ENCODE assay signal across 8 cellular contexts in the genomic region with DNA sequence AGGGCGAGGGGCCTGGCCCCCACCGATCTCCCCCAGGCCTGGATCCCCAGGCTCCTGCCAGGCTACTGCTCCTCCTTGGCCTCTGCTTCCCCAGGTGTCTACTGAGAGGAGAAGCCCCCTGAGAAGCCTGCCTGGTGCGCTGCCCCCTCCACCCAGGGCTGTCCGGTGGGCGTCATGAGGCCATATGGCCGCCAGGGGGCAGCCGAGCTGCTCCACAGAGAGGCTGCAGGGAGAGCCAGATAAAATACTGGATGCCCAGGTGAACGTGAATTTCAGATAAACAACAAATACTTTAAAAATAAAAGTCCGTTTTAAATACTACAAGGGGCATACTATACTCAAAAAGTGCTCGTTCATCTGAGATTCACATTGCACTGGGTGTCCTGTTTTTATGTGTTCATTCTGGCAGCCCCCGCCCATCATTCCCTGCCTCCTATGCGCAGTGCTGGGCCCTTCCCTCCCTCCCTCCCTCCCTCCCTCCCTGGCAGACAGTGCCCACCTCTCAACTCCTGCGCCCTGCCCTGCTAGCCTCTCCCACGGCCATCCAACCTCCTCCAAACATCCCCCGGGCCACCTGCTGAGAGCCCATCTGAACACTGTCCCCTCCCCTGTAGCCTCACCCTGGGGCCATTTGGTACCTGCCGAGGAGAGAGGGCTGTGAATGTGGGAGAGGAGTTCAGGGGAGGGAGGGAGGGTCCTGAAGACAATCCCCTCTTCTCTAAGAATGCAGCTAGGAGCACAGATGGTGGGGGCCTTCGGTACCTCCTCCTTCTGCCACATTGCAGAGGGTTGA. TPM values are rescaled to one million over a fixed set of nuclear protein-coding genes. Genes with fewer than 3 reads are reported as not detected.
A peak's percentile ranks its signal among the peaks of the same experiment; 100 is the strongest.
DNase-seq lines count a peak whose midpoint lies in the region; ATAC-seq, FAIRE-seq and TF ChIP-seq lines count a peak whose summit lies in the region.

No MANE protein-coding gene starts in this region.

- H3K27me3 ChIP-seq in effector memory CD4-positive, alpha-beta T cell (replicated peaks; ENCODE audit: control insufficient read depth, insufficient read depth, low read length, poor library complexity, severe bottlenecking) = no peaks in the 10 kb centered on the region

- H3K4me3 Mint-ChIP-seq in mesothelial cell of epicardium = no peak overlapping the region

- no peak overlapping the region for H3K27ac Mint-ChIP-seq in mesothelial cell of epicardium

- H3K9me3 ChIP-seq in effector memory CD4-positive, alpha-beta T cell (ENCODE audit: control insufficient read depth, low read length) = no peaks in the 10 kb centered on the region

- H3K4me1 ChIP-seq in effector memory CD4-positive, alpha-beta T cell (ENCODE audit: control insufficient read depth, insufficient read depth, low read length, poor library complexity, severe bottlenecking) = peaks cover 38% of the 10 kb centered on the region

- peaks cover 5% of the 10 kb centered on the region for H3K4me1 Mint-ChIP-seq in mesothelial cell of epicardium

- H3K36me3 Mint-ChIP-seq in mesothelial cell of epicardium = no peaks in the 10 kb centered on the region

- in situ Hi-C loops in ACHN (cut with HindIII; ENCODE audit: low pct_ligation_motif_present, low pct_unique_long_range_greater_than_20kb, low sequenced_read_pairs) = no loop called here

- ATAC-seq in HG02588 (IDR thresholded peaks at IDR 0.05; ENCODE audit: unreplicated experiment) = no peak

- H3K9me3 Mint-ChIP-seq in mesothelial cell of epicardium = no peaks in the 10 kb centered on the region

- no peak overlapping the region for H3K4me3 ChIP-seq in effector memory CD4-positive, alpha-beta T cell (ENCODE audit: insufficient read depth, low read depth, low read length, poor library complexity, severe bottlenecking)

- peaks cover 51% of the 10 kb centered on the region for H3K36me3 ChIP-seq in effector memory CD4-positive, alpha-beta T cell (ENCODE audit: control insufficient read depth, insufficient read depth, low read length)

- peaks cover 5% of the 10 kb centered on the region for H3K27me3 Mint-ChIP-seq in mesothelial cell of epicardium (ENCODE audit: low read depth)

- peak overlapping the region; percentile 38 for H3K27ac ChIP-seq in effector memory CD4-positive, alpha-beta T cell (ENCODE audit: insufficient read depth, low read length, poor library complexity, severe bottlenecking)

- FAIRE-seq in GM18507 (lab: Jason Lieb, UNC) = peak; percentile 64

- DNase-seq in ACHN = peak; percentile 50
- DNase-seq in GM18507 (ENCODE audit: extremely low spot score, insufficient read length, low read depth) = peak; percentile 65
- DNase-seq in NCI-H524 treated with DMSO at 0.1 percent for 48 hours (lab: John Stamatoyannopoulos, UW) = peak; percentile 94
- peak in 2 of 3 experiments; percentile 66 to 84 for DNase-seq in activated CD8-positive, alpha-beta memory T cell treated with anti-CD3 and anti-CD28 coated beads for 48 hours (ENCODE audit: low read depth in 2 of 3, low spot score in 2 of 3)
- peak; percentile 32 to 49 (median 46) for DNase-seq in effector memory CD4-positive, alpha-beta T cell
- DNase-seq in mesothelial cell of epicardium (ENCODE audit: low spot score in 2 of 2, unreplicated experiment in 2 of 2) = peak; percentile 61 to 91
- DNase-seq in stimulated activated CD8-positive, alpha-beta memory T cell treated with anti-CD3 and anti-CD28 coated beads, Interleukin-7, amount 100 ng/mL, for 24 hours (ENCODE audit: low read depth) = peak; percentile 47

- peak; percentile 98 for TF ChIP-seq CTCF in mesothelial cell of epicardium (IDR thresholded peaks at IDR 0.05; ENCODE audit: unreplicated experiment)

RNA-seq across cellular contexts. Expression of gene PSTPIP1, which starts 29.5 kb away (rescaled TPM):
- 0.59 TPM in 1 of 3 replicates, not detected in the others for total RNA-seq in mesothelial cell of epicardium

RNA-seq across cellular contexts. Expression of gene TSPAN3, which starts 46.4 kb away (rescaled TPM):
- 301 to 312 TPM (median 307 TPM) in 3 replicates for total RNA-seq in mesothelial cell of epicardium
